In the genomic region with DNA sequence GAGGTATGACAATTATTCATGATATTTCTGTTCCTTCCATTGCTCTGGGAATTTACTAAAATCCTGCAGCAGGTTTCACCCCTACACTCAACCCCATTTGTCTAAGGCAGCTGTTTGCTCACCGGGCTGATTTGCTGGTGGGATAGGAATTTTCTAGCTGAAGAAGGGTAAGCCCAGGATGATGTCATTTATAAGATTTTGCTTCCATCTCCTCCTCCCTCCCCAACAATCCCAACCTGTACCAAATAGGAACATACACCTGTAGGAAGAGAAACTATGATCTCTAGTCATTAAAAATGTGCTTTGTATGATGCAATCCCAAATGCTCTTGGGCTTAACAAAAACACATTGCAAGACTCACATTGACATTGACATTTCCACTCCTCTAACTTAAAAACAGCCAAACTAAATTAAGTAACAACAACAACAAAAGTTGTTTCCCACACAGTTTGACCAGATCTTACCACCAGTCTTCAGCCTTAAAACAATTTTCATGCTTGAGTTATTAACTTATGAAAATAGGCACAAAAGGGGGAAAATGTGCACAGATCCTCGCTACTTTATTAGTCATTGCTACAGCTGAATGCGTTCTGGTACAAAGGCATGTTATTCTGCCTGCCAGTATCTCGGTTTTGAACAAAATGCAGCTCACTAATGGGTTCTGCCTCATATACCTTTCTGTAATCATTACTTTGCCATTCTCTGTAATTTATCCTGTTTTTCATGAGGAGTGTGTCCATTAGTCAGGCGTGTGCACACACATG, we compare ENCODE assay signal across 8 cellular contexts.
DNase-seq lines count a peak whose midpoint lies in the region; ATAC-seq, FAIRE-seq and TF ChIP-seq lines count a peak whose summit lies in the region.
"Not testable (repeated sequence)": the region's sequence is repeated elsewhere in the genome, so short reads cannot be mapped to it uniquely, and the experiment has no call there.

No MANE protein-coding gene starts in this region.

- not testable (repeated sequence) for H3K36me3 ChIP-seq in RWPE2 (ENCODE audit: low read depth); GM12878 (ENCODE audit: control insufficient read depth in 2 of 2, insufficient read depth in 2 of 2, low read length in 1 of 2)

- not testable (repeated sequence) for H3K27me3 Mint-ChIP-seq in memory B cell; stimulated activated naive B cell treated with anti-CD40 and anti-IgM and Interleukin-4, amounts not matched to agents 10 μg/mL and 1 μg/mL and 100 μg/mL, for 72 hours

- H4K20me1 ChIP-seq in GM12878 (ENCODE audit: control insufficient read depth, insufficient read depth): not testable (repeated sequence)

- SMC1A ChIA-PET in GM12878 (lab: Charles Lee; ENCODE audit: uncharacterized antibody, unreplicated experiment): not testable (repeated sequence)

- ATAC-seq in GM18868 (IDR thresholded peaks at IDR 0.05; ENCODE audit: unreplicated experiment) (peak; percentile 67), HG03280 (IDR thresholded peaks at IDR 0.05; ENCODE audit: unreplicated experiment) (peak; percentile 55), RWPE2 (ENCODE audit: low read depth) (peak; percentile 75), GM12878 (peak; percentile 83), memory B cell (ENCODE audit: low read depth) (peak; percentile 72)
- ATAC-seq in stimulated activated naive B cell treated with anti-CD40 and anti-IgM and Interleukin-4, amounts not matched to agents 10 μg/mL and 1 μg/mL and 100 μg/mL, for 72 hours (replicated peaks): peak; percentile 91 to 93

- BruUV-seq in GM12878 (replicated peaks; lab: Mats Ljungman, UMichigan): not testable (repeated sequence)

- H3K27ac ChIP-seq in RWPE2 (ENCODE audit: poor library complexity, severe bottlenecking); GM12878 (ENCODE audit: control insufficient read depth, insufficient read depth): not testable (repeated sequence)

- H3K4me1 Mint-ChIP-seq in memory B cell; stimulated activated naive B cell treated with anti-CD40 and anti-IgM and Interleukin-4, amounts not matched to agents 10 μg/mL and 1 μg/mL and 100 μg/mL, for 72 hours: not testable (repeated sequence)

- DNase-seq in Caki2 (ENCODE audit: low read depth) (peak; percentile 59), fibroblast of pulmonary artery (ENCODE audit: low read depth) (peak; percentile 16)
- not testable (repeated sequence) for DNase-seq in RWPE2 (ENCODE audit: low spot score); GM12878 (ENCODE audit: low read depth, low spot score); memory B cell (ENCODE audit: low spot score in 2 of 2); stimulated activated naive B cell treated with anti-CD40 and anti-IgM and Interleukin-4, amounts not matched to agents 10 μg/mL and 1 μg/mL and 100 μg/mL, for 72 hours

- not testable (repeated sequence) for H3K79me2 ChIP-seq in GM12878 (ENCODE audit: control insufficient read depth, insufficient read depth, low read length)

- FAIRE-seq in GM12878 (lab: Jason Lieb, UNC): not testable (repeated sequence)

- TF ChIP-seq EP300 in GM12878 (IDR thresholded peaks at IDR 0.05; ENCODE audit: borderline replicate concordance in 1 of 2, control insufficient read depth in 1 of 2, low read depth in 2 of 2, low read length in 2 of 2): not testable (repeated sequence)

- not testable (repeated sequence) for H3K4me2 ChIP-seq in GM12878 (ENCODE audit: control insufficient read depth, insufficient read depth)

- CTCF ChIA-PET in GM12878 (lab: Yijun Ruan, JAX): not testable (repeated sequence)

- H3K27me3 ChIP-seq in RWPE2 (ENCODE audit: insufficient read depth, poor library complexity, severe bottlenecking); GM12878 (replicated peaks in 1 of 2; ENCODE audit: control insufficient read depth in 2 of 2, insufficient read depth in 2 of 2, low read length in 1 of 2): not testable (repeated sequence)

- not testable (repeated sequence) for TF ChIP-seq RAD21 in GM12878 (IDR thresholded peaks at IDR 0.05; ENCODE audit: insufficient read depth, low read depth, low read length)

- not testable (repeated sequence) for H3K4me3 ChIP-seq in RWPE2 (ENCODE audit: severe bottlenecking); GM12878; fibroblast of pulmonary artery (replicated peaks; ENCODE audit: low read depth, low read length)

- not testable (repeated sequence) for H3K36me3 Mint-ChIP-seq in memory B cell; stimulated activated naive B cell treated with anti-CD40 and anti-IgM and Interleukin-4, amounts not matched to agents 10 μg/mL and 1 μg/mL and 100 μg/mL, for 72 hours

- RAD21 ChIA-PET in GM12878 (lab: Charles Lee; ENCODE audit: unreplicated experiment): not testable (repeated sequence)

- not testable (repeated sequence) for H2AFZ ChIP-seq in GM12878 (ENCODE audit: control insufficient read depth, low read depth, low read length)

- in situ Hi-C loops in Caki2 (cut with HindIII; ENCODE audit: low pct_unique_long_range_greater_than_20kb, low sequenced_read_pairs); GM12878 (cut with MboI): not testable (repeated sequence)

- POLR2A ChIA-PET in GM12878 (lab: Charles Lee): not testable (repeated sequence)

- not testable (repeated sequence) for H3K27ac Mint-ChIP-seq in memory B cell; stimulated activated naive B cell treated with anti-CD40 and anti-IgM and Interleukin-4, amounts not matched to agents 10 μg/mL and 1 μg/mL and 100 μg/mL, for 72 hours

- TF ChIP-seq POLR2A in GM12878 (IDR thresholded peaks at IDR 0.05; ENCODE audit: low read depth, low read length): not testable (repeated sequence)

- not testable (repeated sequence) for H3K4me1 ChIP-seq in RWPE2 (ENCODE audit: insufficient read depth, poor library complexity, severe bottlenecking); GM12878 (ENCODE audit: control insufficient read depth, insufficient read depth, low read length)

- not testable (repeated sequence) for TF ChIP-seq CTCF in RWPE2 (IDR thresholded peaks at IDR 0.05; ENCODE audit: poor library complexity, severe bottlenecking); GM12878 (IDR thresholded peaks at IDR 0.05 in 2 of 3, conservative IDR thresholded peaks at IDR 0.05 in 1 of 3; ENCODE audit: control insufficient read depth in 2 of 3, extremely low read depth in 1 of 3, insufficient read depth in 1 of 3, low read depth in 3 of 3, low read length in 3 of 3); fibroblast of pulmonary artery (IDR thresholded peaks at IDR 0.05; ENCODE audit: low read length, missing control alignments)

- intact Hi-C loops in GM12878 (cut with micrococcal nuclease; ENCODE audit: unreplicated experiment): not testable (repeated sequence)

- H3K9ac ChIP-seq in GM12878 (ENCODE audit: control insufficient read depth, insufficient read depth, low read length): not testable (repeated sequence)

- H3K4me3 Mint-ChIP-seq in memory B cell; stimulated activated naive B cell treated with anti-CD40 and anti-IgM and Interleukin-4, amounts not matched to agents 10 μg/mL and 1 μg/mL and 100 μg/mL, for 72 hours: not testable (repeated sequence)

- H3K9me3 Mint-ChIP-seq in memory B cell; stimulated activated naive B cell treated with anti-CD40 and anti-IgM and Interleukin-4, amounts not matched to agents 10 μg/mL and 1 μg/mL and 100 μg/mL, for 72 hours: not testable (repeated sequence)

- WGBS in GM12878 (ENCODE audit: insufficient coverage, insufficient replicate concordance, low lambda C conversion rate, missing lambda C conversion rate): 29% methylated on average over 1 of the region's 5 CpGs

- H3K9me3 ChIP-seq in RWPE2 (ENCODE audit: severe bottlenecking); GM12878 (replicated peaks; ENCODE audit: control insufficient read depth, insufficient read depth, low read length): not testable (repeated sequence)
